ENCODE assay signal across 1 cellular context in genomic region chr17:68424188-68424587, GRCh38.
TF ChIP-seq lines count a peak whose summit lies in the region.

No MANE protein-coding gene starts in this region.

TF ChIP-seq in GM23338, 12 proteins besides CTCF, POLR2A, EP300 and RAD21 (continued from another document):
- TF ChIP-seq, protein P1, sequence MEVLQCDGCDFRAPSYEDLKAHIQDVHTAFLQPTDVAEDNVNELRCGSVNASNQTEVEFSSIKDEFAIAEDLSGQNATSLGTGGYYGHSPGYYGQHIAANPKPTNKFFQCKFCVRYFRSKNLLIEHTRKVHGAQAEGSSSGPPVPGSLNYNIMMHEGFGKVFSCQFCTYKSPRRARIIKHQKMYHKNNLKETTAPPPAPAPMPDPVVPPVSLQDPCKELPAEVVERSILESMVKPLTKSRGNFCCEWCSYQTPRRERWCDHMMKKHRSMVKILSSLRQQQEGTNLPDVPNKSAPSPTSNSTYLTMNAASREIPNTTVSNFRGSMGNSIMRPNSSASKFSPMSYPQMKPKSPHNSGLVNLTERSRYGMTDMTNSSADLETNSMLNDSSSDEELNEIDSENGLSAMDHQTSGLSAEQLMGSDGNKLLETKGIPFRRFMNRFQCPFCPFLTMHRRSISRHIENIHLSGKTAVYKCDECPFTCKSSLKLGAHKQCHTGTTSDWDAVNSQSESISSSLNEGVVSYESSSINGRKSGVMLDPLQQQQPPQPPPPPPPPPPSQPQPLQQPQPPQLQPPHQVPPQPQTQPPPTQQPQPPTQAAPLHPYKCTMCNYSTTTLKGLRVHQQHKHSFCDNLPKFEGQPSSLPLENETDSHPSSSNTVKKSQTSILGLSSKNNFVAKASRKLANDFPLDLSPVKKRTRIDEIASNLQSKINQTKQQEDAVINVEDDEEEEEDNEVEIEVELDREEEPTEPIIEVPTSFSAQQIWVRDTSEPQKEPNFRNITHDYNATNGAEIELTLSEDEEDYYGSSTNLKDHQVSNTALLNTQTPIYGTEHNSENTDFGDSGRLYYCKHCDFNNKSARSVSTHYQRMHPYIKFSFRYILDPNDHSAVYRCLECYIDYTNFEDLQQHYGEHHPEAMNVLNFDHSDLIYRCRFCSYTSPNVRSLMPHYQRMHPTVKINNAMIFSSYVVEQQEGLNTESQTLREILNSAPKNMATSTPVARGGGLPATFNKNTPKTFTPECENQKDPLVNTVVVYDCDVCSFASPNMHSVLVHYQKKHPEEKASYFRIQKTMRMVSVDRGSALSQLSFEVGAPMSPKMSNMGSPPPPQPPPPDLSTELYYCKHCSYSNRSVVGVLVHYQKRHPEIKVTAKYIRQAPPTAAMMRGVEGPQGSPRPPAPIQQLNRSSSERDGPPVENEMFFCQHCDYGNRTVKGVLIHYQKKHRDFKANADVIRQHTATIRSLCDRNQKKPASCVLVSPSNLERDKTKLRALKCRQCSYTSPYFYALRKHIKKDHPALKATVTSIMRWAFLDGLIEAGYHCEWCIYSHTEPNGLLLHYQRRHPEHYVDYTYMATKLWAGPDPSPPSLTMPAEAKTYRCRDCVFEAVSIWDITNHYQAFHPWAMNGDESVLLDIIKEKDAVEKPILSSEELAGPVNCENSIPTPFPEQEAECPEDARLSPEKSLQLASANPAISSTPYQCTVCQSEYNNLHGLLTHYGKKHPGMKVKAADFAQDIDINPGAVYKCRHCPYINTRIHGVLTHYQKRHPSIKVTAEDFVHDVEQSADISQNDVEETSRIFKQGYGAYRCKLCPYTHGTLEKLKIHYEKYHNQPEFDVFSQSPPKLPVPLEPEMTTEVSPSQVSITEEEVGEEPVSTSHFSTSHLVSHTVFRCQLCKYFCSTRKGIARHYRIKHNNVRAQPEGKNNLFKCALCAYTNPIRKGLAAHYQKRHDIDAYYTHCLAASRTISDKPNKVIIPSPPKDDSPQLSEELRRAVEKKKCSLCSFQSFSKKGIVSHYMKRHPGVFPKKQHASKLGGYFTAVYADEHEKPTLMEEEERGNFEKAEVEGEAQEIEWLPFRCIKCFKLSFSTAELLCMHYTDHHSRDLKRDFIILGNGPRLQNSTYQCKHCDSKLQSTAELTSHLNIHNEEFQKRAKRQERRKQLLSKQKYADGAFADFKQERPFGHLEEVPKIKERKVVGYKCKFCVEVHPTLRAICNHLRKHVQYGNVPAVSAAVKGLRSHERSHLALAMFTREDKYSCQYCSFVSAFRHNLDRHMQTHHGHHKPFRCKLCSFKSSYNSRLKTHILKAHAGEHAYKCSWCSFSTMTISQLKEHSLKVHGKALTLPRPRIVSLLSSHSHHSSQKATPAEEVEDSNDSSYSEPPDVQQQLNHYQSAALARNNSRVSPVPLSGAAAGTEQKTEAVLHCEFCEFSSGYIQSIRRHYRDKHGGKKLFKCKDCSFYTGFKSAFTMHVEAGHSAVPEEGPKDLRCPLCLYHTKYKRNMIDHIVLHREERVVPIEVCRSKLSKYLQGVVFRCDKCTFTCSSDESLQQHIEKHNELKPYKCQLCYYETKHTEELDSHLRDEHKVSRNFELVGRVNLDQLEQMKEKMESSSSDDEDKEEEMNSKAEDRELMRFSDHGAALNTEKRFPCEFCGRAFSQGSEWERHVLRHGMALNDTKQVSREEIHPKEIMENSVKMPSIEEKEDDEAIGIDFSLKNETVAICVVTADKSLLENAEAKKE (CRISPR knock-in tag; IDR thresholded peaks at IDR 0.05), result no peak
- TF ChIP-seq ETS1 (IDR thresholded peaks at IDR 0.05) (no peak), EZH2 (IDR thresholded peaks at IDR 0.05; ENCODE audit: low read depth, unreplicated experiment) (no peak), JUNB (IDR thresholded peaks at IDR 0.05; ENCODE audit: unreplicated experiment) (no peak)
